Comparison of ENCODE assay signal across 10 cellular contexts in the genomic region with DNA sequence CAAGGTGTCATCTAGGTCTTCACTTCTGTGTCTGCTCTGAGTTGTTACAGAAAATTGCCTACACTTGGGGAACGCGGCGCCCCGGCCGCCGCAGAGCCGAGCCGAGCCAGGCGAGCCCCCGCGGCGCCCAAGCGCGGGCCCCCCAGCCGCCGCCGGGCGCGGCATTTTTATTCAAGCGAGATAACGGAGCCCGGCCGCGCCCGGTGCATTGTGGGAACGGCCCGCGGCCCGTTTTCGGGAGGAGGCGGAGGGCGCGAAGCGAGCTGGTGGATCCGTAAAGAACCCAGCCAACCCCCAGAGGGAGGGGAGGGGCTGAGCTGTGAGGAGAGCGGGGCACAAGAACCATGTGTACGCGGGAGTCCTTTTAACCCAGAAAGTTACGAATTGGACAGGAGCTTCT.
A peak's percentile ranks its signal among the peaks of the same experiment; 100 is the strongest.
DNase-seq lines count a peak whose midpoint lies in the region; ATAC-seq, FAIRE-seq and TF ChIP-seq lines count a peak whose summit lies in the region.
"Had no signal": no experiment of that assay in that cellular context is flagged by ENCODE, and none has a peak within 500 bp of the region (broad histone marks: within the 10 kb centered on the region; RNA-seq: fewer than 3 reads in every experiment).

No MANE protein-coding gene starts in this region.

- no peak for FAIRE-seq in HTR-8/SVneo (lab: Jason Lieb, UNC)
- FAIRE-seq in GM12878 (lab: Jason Lieb, UNC) = no peak
- FAIRE-seq in keratinocyte (lab: Jason Lieb, UNC) = no peak

- ATAC-seq in GM12878 (no peak), HG03175 (IDR thresholded peaks at IDR 0.05; ENCODE audit: unreplicated experiment) (no peak), HG03342 (IDR thresholded peaks at IDR 0.05; ENCODE audit: unreplicated experiment) (no peak)
- ATAC-seq in stimulated activated naive B cell treated with anti-CD40 and anti-IgM and Interleukin-4, amounts not matched to agents 10 μg/mL and 1 μg/mL and 100 μg/mL, for 72 hours (replicated peaks) = peak; percentile 51 to 56

- H2AFZ ChIP-seq in GM12878 (ENCODE audit: control insufficient read depth, low read depth, low read length) (no peak overlapping the region), keratinocyte (ENCODE audit: control insufficient read depth, low read length) (no peak overlapping the region)

- intact Hi-C loops in GM12878 (cut with micrococcal nuclease; ENCODE audit: unreplicated experiment) = no loop called here

- TF ChIP-seq CTCF in AG04449 (IDR thresholded peaks at IDR 0.05; ENCODE audit: insufficient read depth, low read length, missing control alignments) (no peak), GM12878 (IDR thresholded peaks at IDR 0.05 in 2 of 3, conservative IDR thresholded peaks at IDR 0.05 in 1 of 3; ENCODE audit: control insufficient read depth in 2 of 3, extremely low read depth in 1 of 3, insufficient read depth in 1 of 3, low read depth in 3 of 3, low read length in 3 of 3) (no peak), keratinocyte (optimal IDR thresholded peaks at IDR 0.05 in 1 of 3, IDR thresholded peaks at IDR 0.05 in 1 of 3, conservative IDR thresholded peaks at IDR 0.05 in 1 of 3; ENCODE audit: extremely low read depth in 1 of 3, insufficient read depth in 2 of 3, low read length in 3 of 3) (no peak)

- peaks cover 4 to 8% of the 10 kb centered on the region in 2 donors for H3K36me3 Mint-ChIP-seq in stimulated activated naive B cell treated with anti-CD40 and anti-IgM and Interleukin-4, amounts not matched to agents 10 μg/mL and 1 μg/mL and 100 μg/mL, for 72 hours

- H3K27me3 Mint-ChIP-seq in stimulated activated naive B cell treated with anti-CD40 and anti-IgM and Interleukin-4, amounts not matched to agents 10 μg/mL and 1 μg/mL and 100 μg/mL, for 72 hours = peaks cover 29 to 37% of the 10 kb centered on the region in 2 donors

- no peak for TF ChIP-seq POLR2A in GM12878 (IDR thresholded peaks at IDR 0.05; ENCODE audit: low read depth, low read length)

- RAD21 ChIA-PET in GM12878 (lab: Charles Lee; ENCODE audit: unreplicated experiment) = no interaction called here

- H3K9me1 ChIP-seq in keratinocyte (ENCODE audit: control insufficient read depth, extremely low read depth, insufficient read depth, low read length) = no peaks in the 10 kb centered on the region

- 7% methylated on average over 23 of the region's 39 CpGs for WGBS in GM12878 (ENCODE audit: insufficient coverage, insufficient replicate concordance, low lambda C conversion rate, missing lambda C conversion rate)

- TF ChIP-seq EP300 in GM12878 (IDR thresholded peaks at IDR 0.05; ENCODE audit: borderline replicate concordance in 1 of 2, control insufficient read depth in 1 of 2, low read depth in 2 of 2, low read length in 2 of 2) = no peak

- H3K27ac Mint-ChIP-seq in stimulated activated naive B cell treated with anti-CD40 and anti-IgM and Interleukin-4, amounts not matched to agents 10 μg/mL and 1 μg/mL and 100 μg/mL, for 72 hours = no peak overlapping the region
- H3K27ac Mint-ChIP-seq: activated naive CD4-positive, alpha-beta T cell treated with anti-CD3 and anti-CD28 coated beads, Interleukin-2, amount 50 U/mL, for 24 hours had no signal

- H3K27ac ChIP-seq in GM12878 (ENCODE audit: control insufficient read depth, insufficient read depth) = no peak overlapping the region
- H3K27ac ChIP-seq in keratinocyte (ENCODE audit: control insufficient read depth, insufficient read depth, low read length) = no peak overlapping the region
- H3K27ac ChIP-seq: uterus had no signal

- CTCF ChIA-PET in AG04449 (lab: Yijun Ruan, JAX) (no interaction called here), GM12878 (lab: Yijun Ruan, JAX) (no interaction called here)

- H3K9me3 ChIP-seq in GM12878 (replicated peaks; ENCODE audit: control insufficient read depth, insufficient read depth, low read length) = no peaks in the 10 kb centered on the region; the same call in 2 of the 3 replicates
- no peaks in the 10 kb centered on the region for H3K9me3 ChIP-seq in keratinocyte (ENCODE audit: control insufficient read depth, low read depth, low read length)
- H3K9me3 ChIP-seq: uterus had no signal

- H3K4me3 ChIP-seq in AG04449 (ENCODE audit: low read depth, low read length) (peak overlapping the region; percentile 51), GM12878 (no peak overlapping the region), keratinocyte (ENCODE audit: control insufficient read depth in 2 of 3, extremely low read depth in 1 of 3, insufficient read depth in 2 of 3, low read depth in 1 of 3, low read length in 3 of 3) (no peak overlapping the region)

- peak overlapping the region; percentile 39 to 69 for H3K4me3 Mint-ChIP-seq in stimulated activated naive B cell treated with anti-CD40 and anti-IgM and Interleukin-4, amounts not matched to agents 10 μg/mL and 1 μg/mL and 100 μg/mL, for 72 hours
- H3K4me3 Mint-ChIP-seq: activated naive CD4-positive, alpha-beta T cell treated with anti-CD3 and anti-CD28 coated beads, Interleukin-2, amount 50 U/mL, for 24 hours had no signal

- H3K4me1 Mint-ChIP-seq in stimulated activated naive B cell treated with anti-CD40 and anti-IgM and Interleukin-4, amounts not matched to agents 10 μg/mL and 1 μg/mL and 100 μg/mL, for 72 hours = peaks cover 0 to 5% of the 10 kb centered on the region in 2 donors
- H3K4me1 Mint-ChIP-seq: activated naive CD4-positive, alpha-beta T cell treated with anti-CD3 and anti-CD28 coated beads, Interleukin-2, amount 50 U/mL, for 24 hours had no signal

- H4K20me1 ChIP-seq in GM12878 (ENCODE audit: control insufficient read depth, insufficient read depth) = no peaks in the 10 kb centered on the region
- H4K20me1 ChIP-seq in keratinocyte (ENCODE audit: control insufficient read depth, extremely low read depth, insufficient read depth, low read length) = no peaks in the 10 kb centered on the region

- H3K4me2 ChIP-seq in GM12878 (ENCODE audit: control insufficient read depth, insufficient read depth) = no peak overlapping the region
- H3K4me2 ChIP-seq in keratinocyte (ENCODE audit: control insufficient read depth, extremely low read depth, insufficient read depth, low read depth, low read length) = peak overlapping the region; percentile 30

- H3K79me2 ChIP-seq in GM12878 (ENCODE audit: control insufficient read depth, insufficient read depth, low read length) = no peaks in the 10 kb centered on the region
- H3K79me2 ChIP-seq in keratinocyte (ENCODE audit: control insufficient read depth, insufficient read depth, low read length) = no peaks in the 10 kb centered on the region

- DNase-seq in AG04449 (ENCODE audit: low read depth, low spot score) = no peak
- peak; percentile 30 for DNase-seq in HTR-8/SVneo (ENCODE audit: insufficient read length, low spot score)
- DNase-seq in GM12878 (ENCODE audit: low read depth, low spot score) = no peak
- DNase-seq in keratinocyte (ENCODE audit: low read depth, low spot score) = no peak
- no peak for DNase-seq in stimulated activated naive B cell treated with anti-CD40 and anti-IgM and Interleukin-4, amounts not matched to agents 10 μg/mL and 1 μg/mL and 100 μg/mL, for 72 hours
- no peak for DNase-seq in UCSD-AML1 (lab: John Stamatoyannopoulos, UW; ENCODE audit: unreplicated experiment)

- H3K27me3 ChIP-seq in GM12878 (replicated peaks in 1 of 2; ENCODE audit: control insufficient read depth in 2 of 2, insufficient read depth in 2 of 2, low read length in 1 of 2) = no peaks in the 10 kb centered on the region; a peak in 2 of 4 replicates
- no peaks in the 10 kb centered on the region for H3K27me3 ChIP-seq in keratinocyte (ENCODE audit: control insufficient read depth, extremely low read depth, insufficient read depth, low read length)
- H3K27me3 ChIP-seq: uterus had no signal

- BruUV-seq in GM12878 (replicated peaks; lab: Mats Ljungman, UMichigan) = no TSS peak

- in situ Hi-C loops in GM12878 (cut with MboI) = no loop called here

- no peaks in the 10 kb centered on the region for H3K36me3 ChIP-seq in GM12878 (ENCODE audit: control insufficient read depth in 2 of 2, insufficient read depth in 2 of 2, low read length in 1 of 2)
- no peaks in the 10 kb centered on the region for H3K36me3 ChIP-seq in keratinocyte (ENCODE audit: control insufficient read depth in 2 of 2, extremely low read depth in 1 of 2, insufficient read depth in 2 of 2, low read length in 2 of 2)
- H3K36me3 ChIP-seq: uterus had no signal

- SMC1A ChIA-PET in GM12878 (lab: Charles Lee; ENCODE audit: uncharacterized antibody, unreplicated experiment) = no interaction called here

- peaks cover 6 to 8% of the 10 kb centered on the region in 2 donors for H3K9me3 Mint-ChIP-seq in stimulated activated naive B cell treated with anti-CD40 and anti-IgM and Interleukin-4, amounts not matched to agents 10 μg/mL and 1 μg/mL and 100 μg/mL, for 72 hours

- no peak for TF ChIP-seq RAD21 in GM12878 (IDR thresholded peaks at IDR 0.05; ENCODE audit: insufficient read depth, low read depth, low read length)

- H3K9ac ChIP-seq in GM12878 (ENCODE audit: control insufficient read depth, insufficient read depth, low read length) (no peak overlapping the region), keratinocyte (ENCODE audit: control insufficient read depth, extremely low read depth, insufficient read depth, low read length) (no peak overlapping the region)

- H3K4me1 ChIP-seq in GM12878 (ENCODE audit: control insufficient read depth, insufficient read depth, low read length) (no peaks in the 10 kb centered on the region), keratinocyte (ENCODE audit: control insufficient read depth, extremely low read depth, insufficient read depth, low read length) (no peaks in the 10 kb centered on the region)
- H3K4me1 ChIP-seq: uterus had no signal

- dilution Hi-C loops in keratinocyte (cut with MboI; ENCODE audit: extremely low pct_ligation_motif_present, low sequenced_read_pairs) = no loop called here

- POLR2A ChIA-PET in AG04449 (lab: Yijun Ruan, JAX) (no interaction called here), GM12878 (lab: Charles Lee) (no interaction called here)

TF ChIP-seq in GM12878, 131 proteins besides CTCF, POLR2A, EP300 and RAD21:
- TF ChIP-seq SUZ12 (IDR thresholded peaks at IDR 0.05; ENCODE audit: unreplicated experiment) = peak; percentile 75
- TF ChIP-seq, protein P1, sequence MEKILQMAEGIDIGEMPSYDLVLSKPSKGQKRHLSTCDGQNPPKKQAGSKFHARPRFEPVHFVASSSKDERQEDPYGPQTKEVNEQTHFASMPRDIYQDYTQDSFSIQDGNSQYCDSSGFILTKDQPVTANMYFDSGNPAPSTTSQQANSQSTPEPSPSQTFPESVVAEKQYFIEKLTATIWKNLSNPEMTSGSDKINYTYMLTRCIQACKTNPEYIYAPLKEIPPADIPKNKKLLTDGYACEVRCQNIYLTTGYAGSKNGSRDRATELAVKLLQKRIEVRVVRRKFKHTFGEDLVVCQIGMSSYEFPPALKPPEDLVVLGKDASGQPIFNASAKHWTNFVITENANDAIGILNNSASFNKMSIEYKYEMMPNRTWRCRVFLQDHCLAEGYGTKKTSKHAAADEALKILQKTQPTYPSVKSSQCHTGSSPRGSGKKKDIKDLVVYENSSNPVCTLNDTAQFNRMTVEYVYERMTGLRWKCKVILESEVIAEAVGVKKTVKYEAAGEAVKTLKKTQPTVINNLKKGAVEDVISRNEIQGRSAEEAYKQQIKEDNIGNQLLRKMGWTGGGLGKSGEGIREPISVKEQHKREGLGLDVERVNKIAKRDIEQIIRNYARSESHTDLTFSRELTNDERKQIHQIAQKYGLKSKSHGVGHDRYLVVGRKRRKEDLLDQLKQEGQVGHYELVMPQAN (conservative IDR thresholded peaks at IDR 0.05) = no peak

Comparison
In these comparisons a context has a peak if more than half of its experiments do, and no peak if none do; other contexts are left out.
1. ATAC-seq: peak in stimulated activated naive B cell treated with anti-CD40 and anti-IgM and Interleukin-4, amounts not matched to agents 10 μg/mL and 1 μg/mL and 100 μg/mL, for 72 hours (2 of 2); none in GM12878 (single experiment), HG03175 (single experiment) and HG03342 (single experiment).